ENCODE assay signal across 21 cellular contexts in genomic region chr6:37845026-37845911, GRCh38. TPM values are rescaled to one million over a fixed set of nuclear protein-coding genes. Genes with fewer than 3 reads are reported as not detected.
DNase-seq lines count a peak whose midpoint lies in the region; ATAC-seq, FAIRE-seq and TF ChIP-seq lines count a peak whose summit lies in the region.
"Had no signal": no experiment of that assay in that cellular context is flagged by ENCODE, and none has a peak within 500 bp of the region (broad histone marks: within the 10 kb centered on the region; RNA-seq: fewer than 3 reads in every experiment).

No MANE protein-coding gene starts in this region.

- intact Hi-C loops in mucosa of descending colon (cut with DNase I, micrococcal nuclease): no loop called here

- peak overlapping the region; percentile 57 for H3K27ac ChIP-seq in C4-2B
- H3K27ac ChIP-seq: gastroesophageal sphincter, neural progenitor cell, sigmoid colon, testis had no signal

- TF ChIP-seq CTCF in C4-2B (conservative IDR thresholded peaks at IDR 0.05): no peak
- no peak for TF ChIP-seq CTCF in mucosa of descending colon (IDR thresholded peaks at IDR 0.05)

- peaks cover 8% of the 10 kb centered on the region for H3K4me1 ChIP-seq in mucosa of descending colon (ENCODE audit: low read depth)

- peak; percentile 68 for DNase-seq in OCI-M1 (lab: John Stamatoyannopoulos, UW)
- no peak for DNase-seq in mucosa of descending colon
- no peak for DNase-seq in NCI-H1417 (lab: John Stamatoyannopoulos, UW)
- DNase-seq in HTR-8/SVneo (ENCODE audit: insufficient read length, low spot score): no peak
- no peak for DNase-seq in NCI-H187 (lab: John Stamatoyannopoulos, UW)
- DNase-seq: activated naive CD8-positive, alpha-beta T cell treated with anti-CD3 and anti-CD28 coated beads, Interleukin-2, amount 10 ng/mL, durations not matched to agents 7 days and 5 days; activated T-cell treated with anti-CD3 and anti-CD28 coated beads, Interleukin-2, amount 50 U/mL, for 24 hours; GF-D8; mesenchymal stem cell; NCI-H1694; sigmoid colon; stimulated activated CD4-positive, alpha-beta T cell treated with anti-CD3 and anti-CD28 coated beads, Interleukin-4, amount 100 ng/mL, for 24 hours; testis had no signal

- no peak for FAIRE-seq in HTR-8/SVneo (lab: Jason Lieb, UNC)
- FAIRE-seq: endometrium, GM12892 had no signal

- no peak overlapping the region for H3K4me3 ChIP-seq in mucosa of descending colon
- H3K4me3 ChIP-seq: gastroesophageal sphincter, GM23338, neural progenitor cell, sigmoid colon, testis had no signal

- H3K9me3 ChIP-seq in mucosa of descending colon: no peaks in the 10 kb centered on the region
- H3K9me3 ChIP-seq: gastroesophageal sphincter, sigmoid colon, testis had no signal

- peak; percentile 83 for ATAC-seq in esophagus mucosa
- ATAC-seq in mucosa of descending colon: peak; percentile 82
- no peak for ATAC-seq in GM21381 (IDR thresholded peaks at IDR 0.05; ENCODE audit: unreplicated experiment)
- ATAC-seq: gastroesophageal sphincter, GM23338 had no signal

- no peaks in the 10 kb centered on the region for H3K36me3 ChIP-seq in mucosa of descending colon (ENCODE audit: low read depth)
- H3K36me3 ChIP-seq: gastroesophageal sphincter, neural progenitor cell, sigmoid colon had no signal

RNA-seq across cellular contexts. Expression of gene ZFAND3, which starts 25.7 kb away (rescaled TPM):
- total RNA-seq in esophagus mucosa (42.6 TPM), mucosa of descending colon (10 to 100 TPM; 63.9 to 84.0 (median 82.2) TPM)
